Comparison of ENCODE assay signal across 13 cellular contexts in genomic region chr10:91683976-91684375, GRCh38. TPM values are rescaled to one million over a fixed set of nuclear protein-coding genes. Genes with fewer than 3 reads are reported as not detected.
DNase-seq lines count a peak whose midpoint lies in the region; ATAC-seq and TF ChIP-seq lines count a peak whose summit lies in the region.
"Had no signal": no experiment of that assay in that cellular context is flagged by ENCODE, and none has a peak within 500 bp of the region (broad histone marks: within the 10 kb centered on the region; RNA-seq: fewer than 3 reads in every experiment).

No MANE protein-coding gene starts in this region.

- CTCF ChIA-PET in SK-N-SH (lab: Yijun Ruan, JAX) = interaction anchor here (0.7 to 1.1 kb wide), 2 partner anchors 9 to 14 kb away, joined by 3 to 4 read pairs; no protein-coding TSS in a partner anchor

- no peaks in the 10 kb centered on the region for H4K20me1 ChIP-seq in SK-N-SH (ENCODE audit: insufficient read depth)
- no peaks in the 10 kb centered on the region for H4K20me1 ChIP-seq in fibroblast of lung (ENCODE audit: control insufficient read depth, extremely low read depth, insufficient read depth, low read length)

- TF ChIP-seq EP300 in SK-N-SH (IDR thresholded peaks at IDR 0.05; ENCODE audit: borderline replicate concordance in 1 of 2, low read depth in 1 of 2, low read length in 1 of 2) = peak in 1 of 2 experiments; percentile 78; a peak in 1 of 4 replicates

- H3K4me3 ChIP-seq in SK-N-SH (ENCODE audit: low read depth in 2 of 2, low read length in 1 of 2) (no peak overlapping the region), fibroblast of lung (replicated peaks in 1 of 4; ENCODE audit: control extremely low read depth in 1 of 4, insufficient read depth in 1 of 4, low read depth in 3 of 4, low read length in 4 of 4) (no peak overlapping the region)

- H3K4me2 ChIP-seq in SK-N-SH (peak overlapping the region; percentile 35), fibroblast of lung (ENCODE audit: extremely low read depth, insufficient read depth, low read length) (peak overlapping the region; percentile 56)

- no peaks in the 10 kb centered on the region for H3K79me2 ChIP-seq in SK-N-SH (ENCODE audit: insufficient read depth)
- H3K79me2 ChIP-seq in fibroblast of lung (ENCODE audit: control insufficient read depth, insufficient read depth, low read length) = no peaks in the 10 kb centered on the region

- POLR2A ChIA-PET in SK-N-SH (lab: Yijun Ruan, JAX) = no interaction called here

- TF ChIP-seq CTCF in SK-N-SH (IDR thresholded peaks at IDR 0.05) (no peak), fibroblast of lung (conservative IDR thresholded peaks at IDR 0.05 in 1 of 2, IDR thresholded peaks at IDR 0.05 in 1 of 2; ENCODE audit: low read depth in 1 of 2, low read length in 2 of 2) (no peak)

- H3K9me3 ChIP-seq in SK-N-SH = no peaks in the 10 kb centered on the region
- H3K9me3 ChIP-seq in fibroblast of lung (ENCODE audit: control insufficient read depth, insufficient read depth, low read depth, low read length) = no peaks in the 10 kb centered on the region

- H3K4me1 ChIP-seq in SK-N-SH (ENCODE audit: control insufficient read depth in 1 of 2, insufficient read depth in 2 of 2, low read depth in 1 of 2, low read length in 1 of 2) (peaks cover 5 to 11% of the 10 kb centered on the region in 2 experiments; a peak in 3 of 4 replicates), fibroblast of lung (ENCODE audit: control insufficient read depth, extremely low read depth, insufficient read depth, low read length) (peaks cover 6% of the 10 kb centered on the region)

- H3K9ac ChIP-seq in SK-N-SH (no peak overlapping the region), fibroblast of lung (ENCODE audit: insufficient read depth, low read length) (no peak overlapping the region)

- H3K27me3 ChIP-seq in SK-N-SH (ENCODE audit: insufficient read depth) = no peaks in the 10 kb centered on the region
- H3K27me3 ChIP-seq in fibroblast of lung (ENCODE audit: control insufficient read depth, insufficient read depth, low read length) = no peaks in the 10 kb centered on the region

- DNase-seq in GM04503 (ENCODE audit: low read depth) = peak; percentile 56
- DNase-seq in SK-N-SH = no peak
- peak; percentile 44 to 89 for DNase-seq in fibroblast of lung (ENCODE audit: low read depth in 2 of 2)
- DNase-seq in renal cortical epithelial cell (ENCODE audit: low read depth) = peak; percentile 87
- no peak for DNase-seq in stimulated activated CD4-positive, alpha-beta T cell treated with anti-CD3 and anti-CD28 coated beads, Interleukin-1b, Interleukin-23, amount 100 ng/mL, for 48 hours
- no peak for DNase-seq in middle frontal gyrus (ENCODE audit: extremely low spot score, low spot score)
- DNase-seq: activated CD4-positive, alpha-beta T cell treated with anti-CD3 and anti-CD28 coated beads, Interleukin-2, amount 50 U/mL, for 1 hour; activated naive CD4-positive, alpha-beta T cell; natural killer cell; NCI-H446; stimulated activated naive CD8-positive, alpha-beta T cell treated with anti-CD3 and anti-CD28 coated beads, Interleukin-15, Interleukin-2, amounts not matched to agents 100 U/mL and 50 U/mL, for 24 hours had no signal

- H3K9me2 ChIP-seq in SK-N-SH = no peaks in the 10 kb centered on the region

- no peak for TF ChIP-seq RAD21 in SK-N-SH (IDR thresholded peaks at IDR 0.05; ENCODE audit: low read length)

- H2AFZ ChIP-seq in SK-N-SH (ENCODE audit: low read depth) (no peak overlapping the region), fibroblast of lung (ENCODE audit: low read length) (no peak overlapping the region)

- ATAC-seq in HG03378 (IDR thresholded peaks at IDR 0.05; ENCODE audit: unreplicated experiment) (no peak), GM19328 (IDR thresholded peaks at IDR 0.05; ENCODE audit: unreplicated experiment) (no peak)
- ATAC-seq: natural killer cell; stimulated activated naive CD8-positive, alpha-beta T cell treated with anti-CD3 and anti-CD28 coated beads, Interleukin-15, Interleukin-2, amounts not matched to agents 100 U/mL and 50 U/mL, for 24 hours had no signal

- 4% methylated on average over 5 of the region's 5 CpGs for WGBS in SK-N-SH (ENCODE audit: low lambda C conversion rate)

- peaks cover 7% of the 10 kb centered on the region for H3F3A ChIP-seq in SK-N-SH (replicated peaks; ENCODE audit: insufficient read depth)

- H3K36me3 ChIP-seq in SK-N-SH (replicated peaks in 1 of 2; ENCODE audit: control insufficient read depth in 1 of 2, insufficient read depth in 2 of 2, low read length in 1 of 2) (no peaks in the 10 kb centered on the region), fibroblast of lung (ENCODE audit: control insufficient read depth, insufficient read depth, low read length) (no peaks in the 10 kb centered on the region)

- H3K27ac ChIP-seq in SK-N-SH (ENCODE audit: low read depth in 2 of 2, low read length in 1 of 2) = peak overlapping the region in 1 of 2 experiments; percentile 43; a peak in 2 of 4 replicates
- no peak overlapping the region for H3K27ac ChIP-seq in fibroblast of lung (ENCODE audit: insufficient read depth, low read length)

TF ChIP-seq in SK-N-SH, 30 proteins besides CTCF, POLR2A, EP300 and RAD21 (continues in another document):
- TF ChIP-seq RCOR1 (IDR thresholded peaks at IDR 0.05; ENCODE audit: low read length) = peak; percentile 26; the same call in 1 of the 2 replicates
- TF ChIP-seq SIN3A (IDR thresholded peaks at IDR 0.05; ENCODE audit: borderline replicate concordance, low read depth, low read length) = no peak
- TF ChIP-seq NRF1 (IDR thresholded peaks at IDR 0.05; ENCODE audit: low read depth, low read length) = no peak
- peak; percentile 81 for TF ChIP-seq JUND (IDR thresholded peaks at IDR 0.05)
- TF ChIP-seq USF2 (IDR thresholded peaks at IDR 0.05; ENCODE audit: borderline replicate concordance, low read depth, low read length) = no peak
- TF ChIP-seq ELF1 (IDR thresholded peaks at IDR 0.05) = no peak
- TF ChIP-seq NFIC (IDR thresholded peaks at IDR 0.05; ENCODE audit: borderline replicate concordance) = peak; percentile 72
- no peak for TF ChIP-seq GABPA (IDR thresholded peaks at IDR 0.05; ENCODE audit: low read depth)
- peak; percentile 72; the same call in 1 of the 2 replicates for TF ChIP-seq RXRA (IDR thresholded peaks at IDR 0.05; ENCODE audit: borderline replicate concordance, low read depth)
- TF ChIP-seq USF1 (IDR thresholded peaks at IDR 0.05; ENCODE audit: borderline replicate concordance, low read depth) = no peak
- TF ChIP-seq FOSL2 (IDR thresholded peaks at IDR 0.05; ENCODE audit: borderline replicate concordance, low read depth) = peak; percentile 85
- TF ChIP-seq GATA2 (CRISPR knock-in tag; IDR thresholded peaks at IDR 0.05) = no peak
- peak; percentile 83; the same call in 1 of the 2 replicates for TF ChIP-seq TEAD4 (IDR thresholded peaks at IDR 0.05; ENCODE audit: borderline replicate concordance, insufficient read depth)
- TF ChIP-seq MEF2A (IDR thresholded peaks at IDR 0.05; ENCODE audit: borderline replicate concordance, low read depth) = no peak
- no peak for TF ChIP-seq TAF1 (IDR thresholded peaks at IDR 0.05; ENCODE audit: borderline replicate concordance, low read depth, low read length)
- peak; percentile 69 for TF ChIP-seq PBX3 (IDR thresholded peaks at IDR 0.05)
- no peak for TF ChIP-seq FOXM1 (IDR thresholded peaks at IDR 0.05; ENCODE audit: low read depth)
- no peak for TF ChIP-seq IRF3 (IDR thresholded peaks at IDR 0.05; ENCODE audit: low read depth, low read length)
- no peak for TF ChIP-seq YY1 (IDR thresholded peaks at IDR 0.05; ENCODE audit: low read depth)
- TF ChIP-seq MXI1 (IDR thresholded peaks at IDR 0.05; ENCODE audit: low read depth, low read length) = no peak

RNA-seq across cellular contexts. Expression of gene PPP1R3C, which starts 51.1 kb away (rescaled TPM):
- polyA plus RNA-seq in SK-N-SH (2012; rRNA removed) (9.0 and 11.5 TPM in 2 replicates), fibroblast of lung (25.0 and 67.8 TPM in 2 replicates)
- polyA plus RNA-seq in SK-N-SH (2012; cell fraction: cytosol; rRNA removed) = 11.8 and 13.2 TPM in 2 replicates
- polyA plus RNA-seq in SK-N-SH (2012; cell fraction: nucleus; rRNA removed) = 6.0 and 10.4 TPM in 2 replicates
- total RNA-seq in fibroblast of lung (94.5 and 125 TPM in 2 replicates), renal cortical epithelial cell (5.7 and 39.4 TPM in 2 replicates)
- polyA plus RNA-seq in fibroblast of lung (2012) = 22.3 and 47.5 TPM in 2 replicates
- 26.6 and 47.5 TPM in 2 replicates for polyA minus RNA-seq in fibroblast of lung (ENCODE audit: low replicate concordance)
- total RNA-seq: natural killer cell had no signal

Comparison
In these comparisons a context has a peak if more than half of its experiments do, and no peak if none do; other contexts are left out.
1. DNase-seq: peak in GM04503 (single experiment), fibroblast of lung (2 of 2) and renal cortical epithelial cell (single experiment); none in SK-N-SH (single experiment), stimulated activated CD4-positive, alpha-beta T cell treated with anti-CD3 and anti-CD28 coated beads, Interleukin-1b, Interleukin-23, amount 100 ng/mL, for 48 hours (single experiment) and middle frontal gyrus (single experiment).